Comparison of ENCODE assay signal across 8 cellular contexts in the genomic region with DNA sequence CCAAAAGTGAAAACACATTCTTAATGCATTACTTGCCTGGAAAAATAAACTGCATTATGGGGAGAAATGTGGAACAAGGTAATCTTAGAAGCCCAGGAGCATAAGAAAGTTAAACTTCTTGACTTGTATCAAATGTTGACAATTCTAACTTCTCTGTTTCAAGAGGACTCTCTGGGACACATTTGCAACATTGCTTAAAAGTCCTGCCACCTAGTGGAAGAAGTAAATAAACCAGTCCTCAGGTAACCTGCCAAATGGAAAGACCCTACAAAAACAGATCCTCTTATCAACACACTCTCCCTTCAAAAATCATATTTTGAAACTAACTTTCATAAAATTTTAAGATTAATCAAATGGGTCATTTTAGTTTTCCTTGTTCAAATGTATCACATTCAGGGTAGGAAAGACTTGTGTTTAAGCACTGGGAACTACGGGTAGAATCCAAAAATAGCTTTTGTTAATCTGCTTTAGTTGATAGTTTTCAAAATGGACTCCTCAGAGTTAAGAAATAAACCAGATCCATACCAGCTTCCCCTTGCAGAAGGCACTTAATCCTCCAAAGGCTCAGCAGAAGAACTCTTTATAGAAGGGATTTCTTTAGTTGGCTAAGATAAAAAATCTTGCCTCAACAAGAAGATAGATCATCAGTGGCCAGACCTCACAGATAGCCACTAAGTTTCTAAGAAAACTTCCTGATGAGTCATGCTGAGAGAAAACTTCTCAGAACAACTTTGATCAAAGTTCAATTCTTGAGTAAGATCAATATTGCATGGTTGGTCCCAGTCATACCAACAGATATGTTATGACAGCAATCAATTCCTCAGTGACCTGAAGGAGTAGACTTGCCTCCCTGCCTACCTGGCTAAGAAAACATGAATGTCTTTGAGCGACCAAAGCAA.
DNase-seq lines count a peak whose midpoint lies in the region; ATAC-seq, FAIRE-seq and TF ChIP-seq lines count a peak whose summit lies in the region.

No MANE protein-coding gene starts in this region.

- H3K27ac Mint-ChIP-seq in astrocyte (ENCODE audit: unreplicated experiment) (no peak overlapping the region), natural killer cell (no peak overlapping the region)

- H3K4me2 ChIP-seq in IMR-90 (ENCODE audit: low read depth, low read length) (no peak overlapping the region; the same call in 1 of the 2 replicates), astrocyte (ENCODE audit: low read length) (no peak overlapping the region)

- H3K36me3 ChIP-seq in IMR-90 (ENCODE audit: control insufficient read depth, insufficient read depth, low read length), result no peaks in the 10 kb centered on the region
- H3K36me3 ChIP-seq in astrocyte (ENCODE audit: insufficient read depth, low read length), result no peaks in the 10 kb centered on the region

- FAIRE-seq in astrocyte (lab: Jason Lieb, UNC), result peak; percentile 95

- H3K79me1 ChIP-seq in IMR-90 (ENCODE audit: low read depth in 1 of 2, low read length in 2 of 2), result no peaks in the 10 kb centered on the region

- no peak for TF ChIP-seq POLR2A in IMR-90 (IDR thresholded peaks at IDR 0.05; ENCODE audit: low read depth, low read length)

- H2BK120ac ChIP-seq in IMR-90 (ENCODE audit: low read depth, low read length), result no peak overlapping the region

- H3K9me3 ChIP-seq in IMR-90 (ENCODE audit: control insufficient read depth, insufficient read depth, low read length), result no peaks in the 10 kb centered on the region
- no peaks in the 10 kb centered on the region for H3K9me3 ChIP-seq in astrocyte (ENCODE audit: insufficient read depth, low read depth, low read length)

- no peak overlapping the region for H2AFZ ChIP-seq in IMR-90 (replicated peaks; ENCODE audit: low read length, poor library complexity)
- H2AFZ ChIP-seq in astrocyte (ENCODE audit: low read depth, low read length), result no peak overlapping the region

- dilution Hi-C loops in IMR-90 (cut with HindIII; ENCODE audit: low sequenced_read_pairs, unreplicated experiment), result no loop called here

- H2AK9ac ChIP-seq in IMR-90 (replicated peaks; ENCODE audit: low read depth, low read length, poor library complexity), result no peak overlapping the region

- H2BK5ac ChIP-seq in IMR-90 (ENCODE audit: low read depth, low read length, poor library complexity, severe bottlenecking), result no peak overlapping the region

- H3K27me3 ChIP-seq in IMR-90 (ENCODE audit: control insufficient read depth, insufficient read depth, low read length) (no peaks in the 10 kb centered on the region; the same call in 1 of the 2 replicates), astrocyte (ENCODE audit: insufficient read depth, low read length) (no peaks in the 10 kb centered on the region)

- H4K5ac ChIP-seq in IMR-90 (ENCODE audit: low read depth, low read length), result no peak overlapping the region

- H4K8ac ChIP-seq in IMR-90 (ENCODE audit: low read depth in 2 of 2, low read length in 2 of 2), result no peak overlapping the region

- no peak overlapping the region for H3K4me3 Mint-ChIP-seq in astrocyte (ENCODE audit: unreplicated experiment)
- no peak overlapping the region for H3K4me3 Mint-ChIP-seq in natural killer cell

- no peak overlapping the region for H3K56ac ChIP-seq in IMR-90 (ENCODE audit: extremely low read depth, insufficient read depth, low read length)

- H3K9me3 Mint-ChIP-seq in astrocyte (ENCODE audit: unreplicated experiment) (peaks cover 5% of the 10 kb centered on the region), natural killer cell (peaks cover 0 to under 1% of the 10 kb centered on the region in 2 donors)

- no peak overlapping the region for H3K4ac ChIP-seq in IMR-90 (ENCODE audit: low read depth, low read length)

- DNase-seq in COLO829 (ENCODE audit: low spot score), result peak; percentile 60
- DNase-seq in IMR-90, result peak; percentile 49
- peak; percentile 32 for DNase-seq in astrocyte (ENCODE audit: low read depth)
- no peak for DNase-seq in left lobe of liver (ENCODE audit: low spot score)
- DNase-seq in NCI-H446 treated with DMSO at 0.1 percent for 48 hours (lab: John Stamatoyannopoulos, UW), result no peak
- no peak for DNase-seq in natural killer cell
- DNase-seq in NCI-H2227 treated with DMSO at 0.1 percent for 48 hours (lab: John Stamatoyannopoulos, UW), result no peak

- H3K79me2 ChIP-seq in astrocyte (ENCODE audit: insufficient read depth, low read length), result no peaks in the 10 kb centered on the region

- no peak overlapping the region for H2BK20ac ChIP-seq in IMR-90 (ENCODE audit: low read depth, low read length)

- H3K27ac ChIP-seq in IMR-90 (ENCODE audit: insufficient read depth, low read length) (no peak overlapping the region), astrocyte (ENCODE audit: low read depth, low read length) (no peak overlapping the region)

- no peak overlapping the region for H3K18ac ChIP-seq in IMR-90 (ENCODE audit: low read depth, low read length)

- H2BK15ac ChIP-seq in IMR-90 (ENCODE audit: low read depth, low read length), result no peak overlapping the region

- ATAC-seq in GM19324 (IDR thresholded peaks at IDR 0.05; ENCODE audit: low FRiP score, unreplicated experiment) (peak; percentile 67), IMR-90 (ENCODE audit: low read depth) (no peak), left lobe of liver (peak; percentile 70), natural killer cell (no peak)

- H4K20me1 ChIP-seq in IMR-90 (ENCODE audit: insufficient read depth, low read length), result no peaks in the 10 kb centered on the region
- H4K20me1 ChIP-seq in astrocyte (ENCODE audit: insufficient read depth, low read length), result no peaks in the 10 kb centered on the region

- H3K4me1 ChIP-seq in IMR-90 (ENCODE audit: control insufficient read depth, insufficient read depth, low read length), result no peaks in the 10 kb centered on the region
- no peaks in the 10 kb centered on the region for H3K4me1 ChIP-seq in astrocyte (ENCODE audit: insufficient read depth, low read length)

- intact Hi-C loops in IMR-90 (cut with micrococcal nuclease) (loop anchor here (1.0 kb wide), 3 partner anchors 175 to 613 kb away; no protein-coding TSS in a partner anchor), natural killer cell (cut with micrococcal nuclease) (no loop called here)

- H3K9ac ChIP-seq in IMR-90 (ENCODE audit: low read depth, low read length) (no peak overlapping the region), astrocyte (ENCODE audit: low read length) (no peak overlapping the region)

- H3K4me1 Mint-ChIP-seq in astrocyte (ENCODE audit: low read depth, unreplicated experiment) (peaks cover 8% of the 10 kb centered on the region), natural killer cell (no peaks in the 10 kb centered on the region)

- H2AK5ac ChIP-seq in IMR-90 (ENCODE audit: low read depth, low read length), result no peak overlapping the region

- H3K14ac ChIP-seq in IMR-90 (replicated peaks; ENCODE audit: low read depth, low read length), result no peak overlapping the region

- POLR2A ChIA-PET in IMR-90 (lab: Charles Lee; ENCODE audit: unreplicated experiment), result no interaction called here

- H3K23ac ChIP-seq in IMR-90 (ENCODE audit: low read depth, low read length), result no peak overlapping the region

- BruUV-seq in IMR-90 (replicated peaks; lab: Mats Ljungman, UMichigan), result no TSS peak

- in situ Hi-C loops in IMR-90 (cut with MboI; ENCODE audit: low sequenced_read_pairs), result no loop called here

- TF ChIP-seq CTCF in IMR-90 (conservative IDR thresholded peaks at IDR 0.05; ENCODE audit: low read depth, low read length), result peak; percentile 48
- peak; percentile 59 for TF ChIP-seq CTCF in astrocyte (IDR thresholded peaks at IDR 0.05; ENCODE audit: insufficient read depth, low read depth, low read length)
- no peak for TF ChIP-seq CTCF in natural killer cell (IDR thresholded peaks at IDR 0.05)

- H4K91ac ChIP-seq in IMR-90 (ENCODE audit: insufficient read depth, low read depth, low read length), result no peak overlapping the region

- no peaks in the 10 kb centered on the region for H3K9me1 ChIP-seq in IMR-90 (ENCODE audit: insufficient read depth, low read length)

- CTCF ChIA-PET in IMR-90 (lab: Yijun Ruan, JAX), result no interaction called here

- H3K4me3 ChIP-seq in IMR-90 (ENCODE audit: insufficient read depth, low read depth, low read length), result no peak overlapping the region
- no peak overlapping the region for H3K4me3 ChIP-seq in astrocyte (ENCODE audit: insufficient read depth, low read depth, low read length)

- WGBS in IMR-90 (ENCODE audit: extremely low coverage in 2 of 2, insufficient read length in 1 of 2), 2 experiments, result no CpG with 5 or more reads among the region's 2 CpGs

- peak; percentile 60 for TF ChIP-seq RAD21 in IMR-90 (IDR thresholded peaks at IDR 0.05; ENCODE audit: low read length)

- no peaks in the 10 kb centered on the region for H3K36me3 Mint-ChIP-seq in astrocyte (ENCODE audit: low read depth, unreplicated experiment)
- no peaks in the 10 kb centered on the region for H3K36me3 Mint-ChIP-seq in natural killer cell

- H3K27me3 Mint-ChIP-seq in astrocyte (ENCODE audit: low read depth, unreplicated experiment) (no peaks in the 10 kb centered on the region), natural killer cell (ENCODE audit: low read depth in 2 of 2) (no peaks in the 10 kb centered on the region)

TF ChIP-seq in IMR-90, 13 proteins besides CTCF, POLR2A, EP300 and RAD21:
- peak; percentile 48 for TF ChIP-seq SMC3 (IDR thresholded peaks at IDR 0.05; ENCODE audit: low read depth, low read length)
- no peak for TF ChIP-seq MAFK (IDR thresholded peaks at IDR 0.05; ENCODE audit: low read depth, low read length)
- no peak for TF ChIP-seq RCOR1 (IDR thresholded peaks at IDR 0.05; ENCODE audit: insufficient replicate concordance, low read length)

Comparison
In these comparisons a context has a peak if more than half of its experiments do, and no peak if none do; other contexts are left out.
1. DNase-seq: peak in COLO829 (single experiment), IMR-90 (single experiment) and astrocyte (single experiment); none in left lobe of liver (single experiment), NCI-H446 treated with DMSO at 0.1 percent for 48 hours (single experiment), natural killer cell (single experiment) and NCI-H2227 treated with DMSO at 0.1 percent for 48 hours (single experiment).
2. ATAC-seq: peak in GM19324 (single experiment) and left lobe of liver (single experiment); none in IMR-90 (single experiment) and natural killer cell (0 of 3).